Comparison of ENCODE assay signal across 13 cellular contexts in genomic region chr2:99672766-99673375, GRCh38.
"Had no signal": no experiment of that assay in that cellular context is flagged by ENCODE, and none has a peak within 500 bp of the region (broad histone marks: within the 10 kb centered on the region; RNA-seq: fewer than 3 reads in every experiment).

No MANE protein-coding gene starts in this region.

- H3K27me3 ChIP-seq: spleen had no signal

- H3K27ac Mint-ChIP-seq: activated CD4-positive, alpha-beta memory T cell treated with anti-CD3 and anti-CD28 coated beads for 36 hours; activated CD4-positive, alpha-beta T cell treated with anti-CD3 and anti-CD28 coated beads for 36 hours; activated CD8-positive, alpha-beta memory T cell treated with anti-CD3 and anti-CD28 coated beads, Interleukin-2, amount 10 ng/mL, durations not matched to agents 7 days and 5 days; activated naive CD8-positive, alpha-beta T cell; naive thymus-derived CD4-positive, alpha-beta T cell had no signal

- H3K4me1 Mint-ChIP-seq: activated CD4-positive, alpha-beta T cell treated with anti-CD3 and anti-CD28 coated beads for 36 hours; activated CD8-positive, alpha-beta memory T cell treated with anti-CD3 and anti-CD28 coated beads, Interleukin-2, amount 10 ng/mL, durations not matched to agents 7 days and 5 days; naive thymus-derived CD4-positive, alpha-beta T cell had no signal

- ATAC-seq: activated CD4-positive, alpha-beta T cell treated with anti-CD3 and anti-CD28 coated beads for 36 hours; activated CD8-positive, alpha-beta memory T cell treated with anti-CD3 and anti-CD28 coated beads, Interleukin-2, amount 10 ng/mL, durations not matched to agents 7 days and 5 days; left ventricle myocardium superior; mucosa of descending colon; naive thymus-derived CD4-positive, alpha-beta T cell had no signal

- DNase-seq: activated CD4-positive, alpha-beta memory T cell treated with anti-CD3 and anti-CD28 coated beads for 36 hours; activated CD4-positive, alpha-beta T cell treated with anti-CD3 and anti-CD28 coated beads for 36 hours; activated CD8-positive, alpha-beta memory T cell treated with anti-CD3 and anti-CD28 coated beads, Interleukin-2, amount 10 ng/mL, durations not matched to agents 7 days and 5 days; foreskin fibroblast; left ventricle myocardium superior; mucosa of descending colon; naive thymus-derived CD4-positive, alpha-beta T cell; spleen; stimulated activated CD4-positive, alpha-beta T cell treated with anti-CD3 and anti-CD28 coated beads, Interleukin-4, amount 100 ng/mL, for 4 hours; stimulated activated naive CD4-positive, alpha-beta T cell had no signal

- H3K9me3 Mint-ChIP-seq: activated CD4-positive, alpha-beta memory T cell treated with anti-CD3 and anti-CD28 coated beads for 36 hours; memory B cell; naive thymus-derived CD4-positive, alpha-beta T cell had no signal

- H3K36me3 Mint-ChIP-seq: activated CD4-positive, alpha-beta memory T cell treated with anti-CD3 and anti-CD28 coated beads for 36 hours; activated CD8-positive, alpha-beta memory T cell treated with anti-CD3 and anti-CD28 coated beads, Interleukin-2, amount 10 ng/mL, durations not matched to agents 7 days and 5 days; activated naive CD8-positive, alpha-beta T cell had no signal

- H3K4me3 ChIP-seq: mucosa of descending colon, spleen had no signal

- H3K27ac ChIP-seq: epithelial cell of prostate, spleen had no signal

- H3K9me3 ChIP-seq: mucosa of descending colon, spleen had no signal

- H3K4me3 Mint-ChIP-seq: activated CD4-positive, alpha-beta memory T cell treated with anti-CD3 and anti-CD28 coated beads for 36 hours; activated CD4-positive, alpha-beta T cell treated with anti-CD3 and anti-CD28 coated beads for 36 hours; activated CD8-positive, alpha-beta memory T cell treated with anti-CD3 and anti-CD28 coated beads, Interleukin-2, amount 10 ng/mL, durations not matched to agents 7 days and 5 days; activated naive CD8-positive, alpha-beta T cell; memory B cell; naive thymus-derived CD4-positive, alpha-beta T cell had no signal

- H3K27me3 Mint-ChIP-seq: activated CD4-positive, alpha-beta memory T cell treated with anti-CD3 and anti-CD28 coated beads for 36 hours; activated CD4-positive, alpha-beta T cell treated with anti-CD3 and anti-CD28 coated beads for 36 hours; activated CD8-positive, alpha-beta memory T cell treated with anti-CD3 and anti-CD28 coated beads, Interleukin-2, amount 10 ng/mL, durations not matched to agents 7 days and 5 days; activated naive CD8-positive, alpha-beta T cell; memory B cell; naive thymus-derived CD4-positive, alpha-beta T cell had no signal
